ENCODE assay signal across 24 cellular contexts in genomic region chr12:92938623-92939022, GRCh38.
"Had no signal": no experiment of that assay in that cellular context is flagged by ENCODE, and none has a peak within 500 bp of the region (broad histone marks: within the 10 kb centered on the region; RNA-seq: fewer than 3 reads in every experiment).

No MANE protein-coding gene starts in this region.

- H3K27me3 Mint-ChIP-seq: activated CD4-positive, alpha-beta T cell treated with anti-CD3 and anti-CD28 coated beads, Interleukin-2, amount 10 ng/mL, durations not matched to agents 24 days and 14 days; activated CD8-positive, alpha-beta T cell treated with anti-CD3 and anti-CD28 coated beads for 36 hours; brain; central memory CD8-positive, alpha-beta T cell had no signal

- DNase-seq: activated CD4-positive, alpha-beta T cell treated with anti-CD3 and anti-CD28 coated beads, Interleukin-2, amount 10 ng/mL, durations not matched to agents 24 days and 14 days; activated CD4-positive, alpha-beta T cell treated with anti-CD3 and anti-CD28 coated beads, Interleukin-2, amount 50 U/mL, for 4 hours; activated CD8-positive, alpha-beta T cell treated with anti-CD3 and anti-CD28 coated beads for 36 hours; activated gamma-delta T cell treated with Interleukin-2 at 50 U/mL for 16 hours; activated naive CD4-positive, alpha-beta T cell treated with anti-CD3 and anti-CD28 coated beads for 36 hours; activated T-cell treated with anti-CD3 and anti-CD28 coated beads, Interleukin-2, amount 50 U/mL, for 1 hour; adrenal gland; NCI-H1105; NCI-H1417 treated with DMSO at 0.1 percent for 48 hours; NCI-H1930; NCI-H345; NCI-H524 treated with DMSO at 0.1 percent for 48 hours; Peyer's patch; SHP77; SJCRH30; T1000 had no signal

- H3K36me3 ChIP-seq: adrenal gland, cardiac muscle cell, Peyer's patch, SJCRH30 had no signal

- H3K4me3 Mint-ChIP-seq: activated CD4-positive, alpha-beta T cell treated with anti-CD3 and anti-CD28 coated beads, Interleukin-2, amount 10 ng/mL, durations not matched to agents 24 days and 14 days; activated CD8-positive, alpha-beta T cell treated with anti-CD3 and anti-CD28 coated beads for 36 hours; activated naive CD4-positive, alpha-beta T cell treated with anti-CD3 and anti-CD28 coated beads for 36 hours; activated T-helper 1 cell treated with anti-CD3 and anti-CD28 coated beads, Interleukin-12 subunit alpha, Interleukin-12 subunit beta, Interleukin-2, Interleukin-4 antibody, amounts not matched to agents 30 ng/mL and 10 ng/mL and 1 ng/mL, durations not matched to agents 14 hours and 24 hours and 36 hours; brain; central memory CD8-positive, alpha-beta T cell had no signal

- H3K4me3 ChIP-seq: adrenal gland, cardiac muscle cell, K562, Peyer's patch, SJCRH30, SK-N-MC had no signal

- H3K27me3 ChIP-seq: adrenal gland, cardiac muscle cell, Peyer's patch, SJCRH30 had no signal

- H3K9me3 ChIP-seq: adrenal gland, Peyer's patch, SJCRH30 had no signal

- ATAC-seq: activated CD8-positive, alpha-beta T cell treated with anti-CD3 and anti-CD28 coated beads for 36 hours; K562 had no signal

- H3K4me1 ChIP-seq: Peyer's patch had no signal

- H3K36me3 Mint-ChIP-seq: activated naive CD4-positive, alpha-beta T cell treated with anti-CD3 and anti-CD28 coated beads, Interleukin-2, amount 50 U/mL, for 72 hours; brain had no signal

- H3K27ac Mint-ChIP-seq: activated CD4-positive, alpha-beta T cell treated with anti-CD3 and anti-CD28 coated beads, Interleukin-2, amount 10 ng/mL, durations not matched to agents 24 days and 14 days; activated CD8-positive, alpha-beta T cell treated with anti-CD3 and anti-CD28 coated beads for 36 hours; activated naive CD4-positive, alpha-beta T cell treated with anti-CD3 and anti-CD28 coated beads for 36 hours; activated naive CD4-positive, alpha-beta T cell treated with anti-CD3 and anti-CD28 coated beads, Interleukin-2, amount 50 U/mL, for 72 hours; activated T-helper 1 cell treated with anti-CD3 and anti-CD28 coated beads, Interleukin-12 subunit alpha, Interleukin-12 subunit beta, Interleukin-2, Interleukin-4 antibody, amounts not matched to agents 30 ng/mL and 10 ng/mL and 1 ng/mL, durations not matched to agents 14 hours and 24 hours and 36 hours had no signal

- H3K27ac ChIP-seq: adrenal gland, cardiac muscle cell, Peyer's patch, SJCRH30, SK-N-MC had no signal

- H3K4me1 Mint-ChIP-seq: central memory CD8-positive, alpha-beta T cell had no signal

- H3K9me3 Mint-ChIP-seq: activated CD4-positive, alpha-beta T cell treated with anti-CD3 and anti-CD28 coated beads, Interleukin-2, amount 10 ng/mL, durations not matched to agents 24 days and 14 days; activated CD8-positive, alpha-beta T cell treated with anti-CD3 and anti-CD28 coated beads for 36 hours; activated naive CD4-positive, alpha-beta T cell treated with anti-CD3 and anti-CD28 coated beads for 36 hours; activated naive CD4-positive, alpha-beta T cell treated with anti-CD3 and anti-CD28 coated beads, Interleukin-2, amount 50 U/mL, for 72 hours; activated T-helper 1 cell treated with anti-CD3 and anti-CD28 coated beads, Interleukin-12 subunit alpha, Interleukin-12 subunit beta, Interleukin-2, Interleukin-4 antibody, amounts not matched to agents 30 ng/mL and 10 ng/mL and 1 ng/mL, durations not matched to agents 14 hours and 24 hours and 36 hours; brain; central memory CD8-positive, alpha-beta T cell had no signal

- FAIRE-seq: K562, TTC549 had no signal
